Comparison of ENCODE assay signal across 24 cellular contexts in genomic region chr17:61496957-61497653, GRCh38. TPM values are rescaled to one million over a fixed set of nuclear protein-coding genes. Genes with fewer than 3 reads are reported as not detected.
DNase-seq lines count a peak whose midpoint lies in the region; TF ChIP-seq lines count a peak whose summit lies in the region.
"Had no signal": no experiment of that assay in that cellular context is flagged by ENCODE, and none has a peak within 500 bp of the region (broad histone marks: within the 10 kb centered on the region; RNA-seq: fewer than 3 reads in every experiment).

No MANE protein-coding gene starts in this region.

- WGBS in mammary epithelial cell (ENCODE audit: low coverage, missing lambda C conversion rate), result 83% methylated on average over 9 of the region's 9 CpGs

- no peak overlapping the region for H3K4me3 ChIP-seq in mammary epithelial cell (replicated peaks in 1 of 3; ENCODE audit: insufficient read depth in 1 of 3, low read depth in 2 of 3, low read length in 3 of 3)
- H3K4me3 ChIP-seq in breast epithelium, result no peak overlapping the region
- H3K4me3 ChIP-seq in SJCRH30, result peak overlapping the region; percentile 65
- no peak overlapping the region for H3K4me3 ChIP-seq in effector memory CD4-positive, alpha-beta T cell (ENCODE audit: insufficient read depth, low read depth, low read length, poor library complexity, severe bottlenecking)
- H3K4me3 ChIP-seq: BLaER1 treated with 17β-estradiol and CSF1 and Interleukin-3, amounts not matched to agents 10 nM and 100 nM; Peyer's patch; SJSA1 had no signal

- peak overlapping the region; percentile 98 for H2AFZ ChIP-seq in mammary epithelial cell (ENCODE audit: low read depth, low read length)

- no peak overlapping the region for H3K9ac ChIP-seq in mammary epithelial cell (ENCODE audit: insufficient read depth, low read length)
- H3K9ac ChIP-seq: BLaER1 treated with 17β-estradiol and CSF1 and Interleukin-3, amounts not matched to agents 10 nM and 100 nM had no signal

- in situ Hi-C loops in mammary epithelial cell (cut with MboI; ENCODE audit: low sequenced_read_pairs in 2 of 2), result no loop called here

- peaks cover 2% of the 10 kb centered on the region for H3K36me3 Mint-ChIP-seq in mesothelial cell of epicardium
- H3K36me3 Mint-ChIP-seq: CD8-positive, alpha-beta T cell had no signal

- no peaks in the 10 kb centered on the region for H3K79me2 ChIP-seq in mammary epithelial cell (ENCODE audit: insufficient read depth, low read length)

- CTCF ChIA-PET in mammary epithelial cell (lab: Charles Lee; ENCODE audit: low non-redundant PET), result no interaction called here

- TF ChIP-seq POLR2A in breast epithelium (IDR thresholded peaks at IDR 0.05), result no peak

- dilution Hi-C loops in mammary epithelial cell (cut with HindIII; ENCODE audit: low sequenced_read_pairs), result no loop called here

- H3K27me3 ChIP-seq in mammary epithelial cell (ENCODE audit: insufficient read depth, low read length) (no peaks in the 10 kb centered on the region), breast epithelium (no peaks in the 10 kb centered on the region), SJCRH30 (no peaks in the 10 kb centered on the region)
- no peaks in the 10 kb centered on the region for H3K27me3 ChIP-seq in effector memory CD4-positive, alpha-beta T cell (replicated peaks; ENCODE audit: control insufficient read depth, insufficient read depth, low read length, poor library complexity, severe bottlenecking)
- H3K27me3 ChIP-seq: BLaER1 treated with 17β-estradiol and CSF1 and Interleukin-3, amounts not matched to agents 10 nM and 100 nM; Peyer's patch; SJSA1 had no signal

- DNase-seq in mammary epithelial cell (no peak), breast epithelium (ENCODE audit: low spot score in 2 of 2) (no peak), SJCRH30 (peak in 1 of 2 experiments; percentile 43), mesothelial cell of epicardium (ENCODE audit: low spot score in 2 of 2, unreplicated experiment in 2 of 2) (no peak), UCSD-AML1 (lab: John Stamatoyannopoulos, UW; ENCODE audit: unreplicated experiment) (no peak), H4 (ENCODE audit: low spot score) (no peak)
- DNase-seq in effector memory CD4-positive, alpha-beta T cell, result no peak
- no peak for DNase-seq in stimulated activated CD4-positive, alpha-beta T cell treated with anti-CD3 and anti-CD28 coated beads, Interleukin-12 subunit alpha, Interleukin-12 subunit beta, amount 100 ng/mL, for 4 hours
- DNase-seq: ACHN; CD8-positive, alpha-beta T cell; DND-41; KBM-7; NCI-H1092 treated with DMSO at 0.1 percent for 48 hours; NCI-H146; NCI-H2029 treated with DMSO at 0.1 percent for 48 hours; NCI-H226; NCI-H524; NCI-H774; NK-92 treated with Interleukin-12 subunit alpha and Interleukin-12 subunit beta, amount 100 ng/mL, for 24 hours; Peyer's patch had no signal

- H3K4me1 Mint-ChIP-seq in mesothelial cell of epicardium, result peaks cover 52% of the 10 kb centered on the region

- no TSS peak for BruUV-seq in mammary epithelial cell (replicated peaks; lab: Mats Ljungman, UMichigan)

- intact Hi-C loops in mammary epithelial cell (cut with micrococcal nuclease), result no loop called here
- intact Hi-C loops in breast epithelium (cut with DNase I; ENCODE audit: low total_unique reads), result loop anchor here (10.0 kb wide), 1 partner anchor 1602 kb away; the partner anchor contains the start of genes RPS6KB1 and TUBD1

- H3K36me3 ChIP-seq in mammary epithelial cell (ENCODE audit: insufficient read depth, low read length) (no peaks in the 10 kb centered on the region), breast epithelium (no peaks in the 10 kb centered on the region), SJCRH30 (no peaks in the 10 kb centered on the region)
- H3K36me3 ChIP-seq in effector memory CD4-positive, alpha-beta T cell (ENCODE audit: control insufficient read depth, insufficient read depth, low read length), result no peaks in the 10 kb centered on the region
- H3K36me3 ChIP-seq: BLaER1 treated with 17β-estradiol and CSF1 and Interleukin-3, amounts not matched to agents 10 nM and 100 nM; Peyer's patch; SJSA1 had no signal

- H3K27me3 Mint-ChIP-seq in mesothelial cell of epicardium (ENCODE audit: low read depth), result no peaks in the 10 kb centered on the region

- H4K20me1 ChIP-seq in mammary epithelial cell (ENCODE audit: insufficient read depth, low read length), result no peaks in the 10 kb centered on the region
- H4K20me1 ChIP-seq: BLaER1 treated with 17β-estradiol and CSF1 and Interleukin-3, amounts not matched to agents 10 nM and 100 nM had no signal

- peaks cover 3% of the 10 kb centered on the region for H3K9me3 Mint-ChIP-seq in mesothelial cell of epicardium
- H3K9me3 Mint-ChIP-seq: CD8-positive, alpha-beta T cell had no signal

- TF ChIP-seq CTCF in mammary epithelial cell (conservative IDR thresholded peaks at IDR 0.05 in 1 of 2, IDR thresholded peaks at IDR 0.05 in 1 of 2; ENCODE audit: extremely low read depth in 1 of 2, insufficient read depth in 1 of 2, low read depth in 1 of 2, low read length in 2 of 2) (no peak), breast epithelium (IDR thresholded peaks at IDR 0.05) (no peak), mesothelial cell of epicardium (IDR thresholded peaks at IDR 0.05; ENCODE audit: unreplicated experiment) (no peak)

- H3K27ac ChIP-seq in mammary epithelial cell (ENCODE audit: insufficient read depth, low read depth, low read length), result no peak overlapping the region
- H3K27ac ChIP-seq in breast epithelium, result peak overlapping the region in 1 of 2 donors; percentile 82
- H3K27ac ChIP-seq in SJCRH30, result peak overlapping the region; percentile 98
- H3K27ac ChIP-seq in effector memory CD4-positive, alpha-beta T cell (ENCODE audit: insufficient read depth, low read length, poor library complexity, severe bottlenecking), result no peak overlapping the region
- H3K27ac ChIP-seq: 22Rv1; BLaER1 treated with 17β-estradiol and CSF1 and Interleukin-3, amounts not matched to agents 10 nM and 100 nM; Peyer's patch; SJSA1 had no signal

- H3K9me3 ChIP-seq in mammary epithelial cell (replicated peaks; ENCODE audit: insufficient read depth, low read length) (no peaks in the 10 kb centered on the region), breast epithelium (peaks cover 0 to 5% of the 10 kb centered on the region in 2 donors), SJCRH30 (replicated peaks) (no peaks in the 10 kb centered on the region)
- no peaks in the 10 kb centered on the region for H3K9me3 ChIP-seq in effector memory CD4-positive, alpha-beta T cell (ENCODE audit: control insufficient read depth, low read length)
- H3K9me3 ChIP-seq: BLaER1 treated with 17β-estradiol and CSF1 and Interleukin-3, amounts not matched to agents 10 nM and 100 nM; Peyer's patch; SJSA1 had no signal

- H3K4me2 ChIP-seq in mammary epithelial cell (ENCODE audit: insufficient read depth, low read depth, low read length), result no peak overlapping the region

- H3K4me1 ChIP-seq in mammary epithelial cell (ENCODE audit: insufficient read depth, low read length) (peaks cover 15% of the 10 kb centered on the region), breast epithelium (no peaks in the 10 kb centered on the region), SJCRH30 (peaks cover 9% of the 10 kb centered on the region)
- H3K4me1 ChIP-seq in effector memory CD4-positive, alpha-beta T cell (ENCODE audit: control insufficient read depth, insufficient read depth, low read length, poor library complexity, severe bottlenecking), result no peaks in the 10 kb centered on the region
- H3K4me1 ChIP-seq: Peyer's patch had no signal

- H3K4me3 Mint-ChIP-seq in mesothelial cell of epicardium, result peak overlapping the region; percentile 41
- H3K4me3 Mint-ChIP-seq: CD8-positive, alpha-beta T cell had no signal

- H3K27ac Mint-ChIP-seq in mesothelial cell of epicardium, result peak overlapping the region; percentile 92
- H3K27ac Mint-ChIP-seq: CD8-positive, alpha-beta T cell had no signal

RNA-seq across cellular contexts. Expression of gene TBX4, which starts 44.9 kb away (rescaled TPM):
- total RNA-seq in mammary epithelial cell, result under 1 TPM in 1 of 2 donors, not detected in 1; 0.33 TPM
- polyA plus RNA-seq in mammary epithelial cell, result 0.03 TPM
- polyA minus RNA-seq in mammary epithelial cell, result not detected
- total RNA-seq in breast epithelium, result under 1 TPM in 1 of 3 donors, not detected in 2; 0.80 TPM
- total RNA-seq in SJCRH30 (2014; rRNA removed; shearing (Covaris generic)), result 0.35 and 0.42 TPM in 2 replicates
- total RNA-seq in mesothelial cell of epicardium, result 51.9 to 56.6 TPM (median 54.2 TPM) in 3 replicates
- total RNA-seq in H4 (2014; rRNA removed; shearing (Covaris generic)), result not detected in 2 replicates
- total RNA-seq: CD8-positive, alpha-beta T cell; HT-29; Peyer's patch had no signal

Comparison
In these comparisons a context has a peak if more than half of its experiments do, and no peak if none do; other contexts are left out.
1. RNA of gene TBX4, which starts 44.9 kb away (total RNA-seq): 51.9 to 56.6 TPM in mesothelial cell of epicardium; 0.35 to 0.42 TPM in SJCRH30, 0.33 TPM in mammary epithelial cell, not detected in H4 and 0.80 TPM in breast epithelium; every median in the first group is over 10 times any median in the second.